25 cellular contexts compared by ENCODE assay signal in the genomic region with DNA sequence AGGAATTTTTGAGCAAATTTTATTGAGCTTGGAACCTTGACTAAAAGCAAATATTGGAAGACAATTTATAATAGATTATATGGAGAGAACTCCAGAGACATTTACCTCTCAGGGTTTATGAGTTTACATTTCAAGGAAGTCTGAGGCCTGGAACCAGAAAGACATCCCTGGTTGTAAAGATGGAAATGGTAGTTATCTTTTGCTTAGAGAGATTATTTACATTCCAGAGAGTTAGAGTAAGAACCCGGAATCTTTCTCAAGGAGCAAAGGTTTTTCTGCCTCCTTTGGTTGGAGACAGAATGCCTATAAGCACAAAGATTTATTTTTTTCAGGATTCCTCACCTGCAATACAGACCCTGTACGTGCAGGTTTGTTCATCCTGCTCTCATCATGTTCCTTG.
"Had no signal": no experiment of that assay in that cellular context is flagged by ENCODE, and none has a peak within 500 bp of the region (broad histone marks: within the 10 kb centered on the region; RNA-seq: fewer than 3 reads in every experiment).

No MANE protein-coding gene starts in this region.

- H3K27me3 Mint-ChIP-seq: activated CD4-positive, alpha-beta T cell treated with anti-CD3 and anti-CD28 coated beads, Interleukin-2, amount 10 ng/mL, durations not matched to agents 7 days and 5 days; activated naive CD8-positive, alpha-beta T cell treated with anti-CD3 and anti-CD28 coated beads, Interleukin-2, amount 10 ng/mL, durations not matched to agents 7 days and 5 days; activated T-cell treated with anti-CD3 and anti-CD28 coated beads, Interleukin-2, amount 50 U/mL, for 24 hours; naive B cell; progenitor cell of endocrine pancreas had no signal

- H3K27ac Mint-ChIP-seq: activated CD4-positive, alpha-beta T cell treated with anti-CD3 and anti-CD28 coated beads, Interleukin-2, amount 10 ng/mL, durations not matched to agents 7 days and 5 days; activated CD8-positive, alpha-beta T cell treated with anti-CD3 and anti-CD28 coated beads, Interleukin-2, amount 10 ng/mL, durations not matched to agents 7 days and 5 days; activated naive CD8-positive, alpha-beta T cell treated with anti-CD3 and anti-CD28 coated beads, Interleukin-2, amount 10 ng/mL, durations not matched to agents 7 days and 5 days; activated T-cell treated with anti-CD3 and anti-CD28 coated beads, Interleukin-2, amount 50 U/mL, for 24 hours; activated T-helper 2 cell treated with anti-CD3 and anti-CD28 coated beads, Interferon-gamma antibody, Interleukin-2, Interleukin-4, amounts not matched to agents 10 μg/mL and 5 μg/mL and 100 μg/mL, durations not matched to agents 14 hours and 24 hours and 36 hours; naive B cell; progenitor cell of endocrine pancreas; stimulated activated effector memory CD8-positive, alpha-beta T cell treated with anti-CD3 and anti-CD28 coated beads, Interleukin-12 subunit alpha, Interleukin-12 subunit beta, amount 100 ng/mL, for 72 hours; T-cell had no signal

- H3K4me1 Mint-ChIP-seq: activated CD4-positive, alpha-beta T cell treated with anti-CD3 and anti-CD28 coated beads, Interleukin-2, amount 10 ng/mL, durations not matched to agents 7 days and 5 days; activated naive CD8-positive, alpha-beta T cell treated with anti-CD3 and anti-CD28 coated beads, Interleukin-2, amount 10 ng/mL, durations not matched to agents 7 days and 5 days; naive B cell; neural crest cell; stimulated activated effector memory CD8-positive, alpha-beta T cell treated with anti-CD3 and anti-CD28 coated beads, Interleukin-12 subunit alpha, Interleukin-12 subunit beta, amount 100 ng/mL, for 72 hours; T-cell had no signal

- H3K9me3 ChIP-seq: colonic mucosa, mucosa of descending colon, right atrium auricular region, stomach, vagina had no signal

- H3K4me1 ChIP-seq: colonic mucosa, right atrium auricular region, stomach, vagina had no signal

- H3K9me3 Mint-ChIP-seq: activated CD4-positive, alpha-beta T cell treated with anti-CD3 and anti-CD28 coated beads, Interleukin-2, amount 10 ng/mL, durations not matched to agents 7 days and 5 days; activated naive CD8-positive, alpha-beta T cell treated with anti-CD3 and anti-CD28 coated beads, Interleukin-2, amount 10 ng/mL, durations not matched to agents 7 days and 5 days; activated T-cell treated with anti-CD3 and anti-CD28 coated beads, Interleukin-2, amount 50 U/mL, for 24 hours; activated T-helper 2 cell treated with anti-CD3 and anti-CD28 coated beads, Interferon-gamma antibody, Interleukin-2, Interleukin-4, amounts not matched to agents 10 μg/mL and 5 μg/mL and 100 μg/mL, durations not matched to agents 14 hours and 24 hours and 36 hours; stimulated activated effector memory CD8-positive, alpha-beta T cell treated with anti-CD3 and anti-CD28 coated beads, Interleukin-12 subunit alpha, Interleukin-12 subunit beta, amount 100 ng/mL, for 72 hours had no signal

- H3K4me3 ChIP-seq: colonic mucosa, lung, mucosa of descending colon, right atrium auricular region, stomach, vagina had no signal

- H3K36me3 ChIP-seq: brain microvascular endothelial cell, colonic mucosa, right atrium auricular region, stomach, vagina had no signal

- H3K4me3 Mint-ChIP-seq: activated CD4-positive, alpha-beta T cell treated with anti-CD3 and anti-CD28 coated beads, Interleukin-2, amount 10 ng/mL, durations not matched to agents 7 days and 5 days; activated CD8-positive, alpha-beta T cell treated with anti-CD3 and anti-CD28 coated beads, Interleukin-2, amount 10 ng/mL, durations not matched to agents 7 days and 5 days; activated naive CD8-positive, alpha-beta T cell treated with anti-CD3 and anti-CD28 coated beads, Interleukin-2, amount 10 ng/mL, durations not matched to agents 7 days and 5 days; activated T-cell treated with anti-CD3 and anti-CD28 coated beads, Interleukin-2, amount 50 U/mL, for 24 hours; naive B cell; neural crest cell; stimulated activated effector memory CD8-positive, alpha-beta T cell treated with anti-CD3 and anti-CD28 coated beads, Interleukin-12 subunit alpha, Interleukin-12 subunit beta, amount 100 ng/mL, for 72 hours; T-cell had no signal

- H3K27me3 ChIP-seq: brain microvascular endothelial cell, colonic mucosa, right atrium auricular region, stomach, vagina had no signal

- H3K36me3 Mint-ChIP-seq: activated naive CD8-positive, alpha-beta T cell treated with anti-CD3 and anti-CD28 coated beads, Interleukin-2, amount 10 ng/mL, durations not matched to agents 7 days and 5 days; naive B cell; stimulated activated effector memory CD8-positive, alpha-beta T cell treated with anti-CD3 and anti-CD28 coated beads, Interleukin-12 subunit alpha, Interleukin-12 subunit beta, amount 100 ng/mL, for 72 hours; T-cell had no signal

- ATAC-seq: activated CD4-positive, CD25-positive, alpha-beta regulatory T cell treated with anti-CD3 and anti-CD28 coated beads, Interleukin-2, amount 50 U/mL, for 24 hours; activated CD8-positive, alpha-beta T cell treated with anti-CD3 and anti-CD28 coated beads, Interleukin-2, amount 10 ng/mL, durations not matched to agents 7 days and 5 days; left lobe of liver; mucosa of descending colon; stimulated activated effector memory CD8-positive, alpha-beta T cell treated with anti-CD3 and anti-CD28 coated beads, Interleukin-12 subunit alpha, Interleukin-12 subunit beta, amount 100 ng/mL, for 72 hours; T-cell had no signal

- DNase-seq: activated CD4-positive, alpha-beta T cell treated with anti-CD3 and anti-CD28 coated beads, Interleukin-2, amount 10 ng/mL, durations not matched to agents 7 days and 5 days; activated CD8-positive, alpha-beta T cell treated with anti-CD3 and anti-CD28 coated beads, Interleukin-2, amount 10 ng/mL, durations not matched to agents 7 days and 5 days; activated naive CD4-positive, alpha-beta T cell treated with Interleukin-2 at 50 U/mL for 16 hours; activated naive CD8-positive, alpha-beta T cell treated with anti-CD3 and anti-CD28 coated beads, Interleukin-2, amount 10 ng/mL, durations not matched to agents 7 days and 5 days; activated T-cell treated with anti-CD3 and anti-CD28 coated beads, Interleukin-2, amount 50 U/mL, for 24 hours; brain microvascular endothelial cell; central memory CD4-positive, alpha-beta T cell; colonic mucosa; islet precursor cell; mucosa of descending colon; naive B cell; stimulated activated CD4-positive, alpha-beta T cell treated with anti-CD3 and anti-CD28 coated beads, Interleukin-4, amount 100 ng/mL, for 24 hours; stomach; T-cell; T-helper 9 cell; trophoblast cell had no signal

- H3K27ac ChIP-seq: brain microvascular endothelial cell, colonic mucosa, right atrium auricular region, stomach, vagina had no signal
